In genomic region chr4:41548305-41548704, GRCh38 we compare ENCODE assay signal across 21 cellular contexts.
"Had no signal": no experiment of that assay in that cellular context is flagged by ENCODE, and none has a peak within 500 bp of the region (broad histone marks: within the 10 kb centered on the region; RNA-seq: fewer than 3 reads in every experiment).

No MANE protein-coding gene starts in this region.

- H3K27me3 ChIP-seq: MG63, SJSA1 had no signal

- H3K4me3 ChIP-seq: MG63, SJSA1, SK-N-MC had no signal

- H3K9me3 ChIP-seq: MG63, SJSA1 had no signal

- DNase-seq: IMR-90, Karpas-422, KG1, MG63, NCI-H1092, NCI-H1105 treated with DMSO at 0.1 percent for 48 hours, NCI-H1417 treated with DMSO at 0.1 percent for 48 hours, NCI-H146, NCI-H1694 treated with DMSO at 0.1 percent for 48 hours, NCI-H1930, NCI-H2081, NCI-H2107, NCI-H2227 treated with DMSO at 0.1 percent for 48 hours, NCI-H524, NCI-H526 treated with DMSO at 0.1 percent for 48 hours, NCI-H748 treated with DMSO at 0.1 percent for 48 hours, Right ventricle myocardium superior, RPMI8226, SIG-M5 had no signal

- H3K36me3 ChIP-seq: MG63, SJSA1 had no signal

- H3K27ac ChIP-seq: SJSA1, SK-N-MC had no signal
